In genomic region chr9:78029601-78030552, GRCh38 we compare ENCODE assay signal across 8 cellular contexts. TPM values are rescaled to one million over a fixed set of nuclear protein-coding genes. Genes with fewer than 3 reads are reported as not detected.
DNase-seq lines count a peak whose midpoint lies in the region; ATAC-seq, FAIRE-seq and TF ChIP-seq lines count a peak whose summit lies in the region.

No MANE protein-coding gene starts in this region.

- CTCF ChIA-PET in activated CD4-positive, alpha-beta T cell treated with anti-CD3 and anti-CD28 coated beads for 36 hours (lab: Charles Lee) = interaction anchor here (0.7 to 1.1 kb wide), 2 partner anchors 53 to 220 kb away, joined by 3 to 4 read pairs; no protein-coding TSS in a partner anchor

- H3K4me1 Mint-ChIP-seq in activated CD4-positive, alpha-beta T cell treated with anti-CD3 and anti-CD28 coated beads for 36 hours = peaks cover 48% of the 10 kb centered on the region

- H3K27me3 Mint-ChIP-seq in activated CD4-positive, alpha-beta T cell treated with anti-CD3 and anti-CD28 coated beads for 36 hours = no peaks in the 10 kb centered on the region

- H3K9ac ChIP-seq in kidney (ENCODE audit: low read length in 2 of 2) = peak overlapping the region; percentile 83 to 86

- TF ChIP-seq POLR2A in breast epithelium (IDR thresholded peaks at IDR 0.05) = no peak
- TF ChIP-seq POLR2A in spleen (IDR thresholded peaks at IDR 0.05) = no peak

- H3K4me3 ChIP-seq in breast epithelium (peak overlapping the region; percentile 79 to 93 (median 84)), kidney (ENCODE audit: low read length in 2 of 2) (peak overlapping the region; percentile 84 to 94), spleen (peak overlapping the region; percentile 45 to 79 (median 56))

- ATAC-seq in activated CD4-positive, alpha-beta T cell treated with anti-CD3 and anti-CD28 coated beads for 36 hours = peak; percentile 23

- peak overlapping the region; percentile 97 to 99 for H3K27ac ChIP-seq in breast epithelium
- peak overlapping the region; percentile 94 to 95 for H3K27ac ChIP-seq in kidney (ENCODE audit: low read depth in 2 of 2, low read length in 2 of 2)
- H3K27ac ChIP-seq in spleen = peak overlapping the region in 7 of 8 donors; percentile 86 to 94 (median 90)

- no peaks in the 10 kb centered on the region for H3K36me3 ChIP-seq in breast epithelium
- H3K36me3 ChIP-seq in kidney (ENCODE audit: control insufficient read depth in 1 of 2, insufficient read depth in 2 of 2, low read length in 2 of 2) = no peaks in the 10 kb centered on the region
- no peaks in the 10 kb centered on the region for H3K36me3 ChIP-seq in spleen

- TF ChIP-seq CTCF in breast epithelium (IDR thresholded peaks at IDR 0.05) (no peak), kidney (IDR thresholded peaks at IDR 0.05; ENCODE audit: borderline replicate concordance, extremely low read depth, insufficient read depth) (no peak), spleen (IDR thresholded peaks at IDR 0.05 in 8 of 11, conservative IDR thresholded peaks at IDR 0.05 in 3 of 11) (no peak)

- H3K9me3 ChIP-seq in breast epithelium = no peaks in the 10 kb centered on the region
- H3K9me3 ChIP-seq in kidney (ENCODE audit: control insufficient read depth in 1 of 2, low read length in 2 of 2) = no peaks in the 10 kb centered on the region
- H3K9me3 ChIP-seq in spleen = no peaks in the 10 kb centered on the region

- no peaks in the 10 kb centered on the region for H3K9me3 Mint-ChIP-seq in activated CD4-positive, alpha-beta T cell treated with anti-CD3 and anti-CD28 coated beads for 36 hours (ENCODE audit: low read depth)

- DNase-seq in activated CD4-positive, alpha-beta T cell treated with anti-CD3 and anti-CD28 coated beads for 36 hours = peak; percentile 40
- no peak for DNase-seq in activated CD4-positive, alpha-beta T cell treated with anti-CD3 and anti-CD28 coated beads, Interleukin-2, amount 50 U/mL, for 4 hours
- DNase-seq in RKO (ENCODE audit: low spot score) (peak; percentile 48), breast epithelium (ENCODE audit: low spot score in 2 of 2) (no peak), kidney (no peak), spleen (no peak), germinal center (ENCODE audit: low spot score) (no peak), D341Med (ENCODE audit: low spot score) (no peak)

- peak overlapping the region; percentile 89 for H3K27ac Mint-ChIP-seq in activated CD4-positive, alpha-beta T cell treated with anti-CD3 and anti-CD28 coated beads for 36 hours

- intact Hi-C loops in activated CD4-positive, alpha-beta T cell treated with anti-CD3 and anti-CD28 coated beads for 36 hours (cut with DNase I, micrococcal nuclease) = loop anchor here (1.0 to 10.0 kb wide), 11 partner anchors 19 to 1545 kb away; partner anchors contain the start of genes PSAT1 (in 2 of the 2), TLE4 (in 1 of the 2) and VPS13A (in 1 of the 2)
- intact Hi-C loops in breast epithelium (cut with DNase I; ENCODE audit: low total_unique reads) (no loop called here), kidney (cut with DNase I) (no loop called here), spleen (cut with DNase I; ENCODE audit: low total_unique reads) (no loop called here)

- FAIRE-seq in kidney (lab: Jason Lieb, UNC) = no peak

- H3K4me1 ChIP-seq in breast epithelium (peaks cover 0 to 27% of the 10 kb centered on the region in 2 donors), kidney (ENCODE audit: control insufficient read depth in 1 of 2, insufficient read depth in 1 of 2, low read depth in 1 of 2, low read length in 2 of 2) (peaks cover 12 to 16% of the 10 kb centered on the region in 2 donors), spleen (peaks cover 0 to 83% (median 42%) of the 10 kb centered on the region in 6 donors)

- POLR2A ChIA-PET in activated CD4-positive, alpha-beta T cell treated with anti-CD3 and anti-CD28 coated beads for 36 hours (lab: Charles Lee) = interaction anchor here (0.6 kb wide), 1 partner anchor 229 kb away, joined by 3 read pairs; no protein-coding TSS in a partner anchor

- no peaks in the 10 kb centered on the region for H3K36me3 Mint-ChIP-seq in activated CD4-positive, alpha-beta T cell treated with anti-CD3 and anti-CD28 coated beads for 36 hours (ENCODE audit: low read depth)

- H3K4me3 Mint-ChIP-seq in activated CD4-positive, alpha-beta T cell treated with anti-CD3 and anti-CD28 coated beads for 36 hours = peak overlapping the region; percentile 89

- WGBS in spleen, 5 donors = 7 to 20% (median 11%) methylated on average over 15 of the region's 15 CpGs

- H3K27me3 ChIP-seq in breast epithelium = no peaks in the 10 kb centered on the region
- H3K27me3 ChIP-seq in spleen (replicated peaks in 1 of 7) = peaks cover 0 to 49% (median 27%) of the 10 kb centered on the region in 7 donors

RNA-seq across cellular contexts. Expression of gene GNAQ, which starts 1.7 kb away (rescaled TPM):
- total RNA-seq in activated CD4-positive, alpha-beta T cell treated with anti-CD3 and anti-CD28 coated beads for 36 hours = 10 to 100 TPM; 22.8 to 24.7 TPM
- total RNA-seq in breast epithelium = 10 to 100 TPM; 39.0 to 49.3 (median 47.2) TPM
- total RNA-seq in kidney = 83.4 TPM
- polyA plus RNA-seq in kidney (ENCODE audit: insufficient read depth, low read depth, low replicate concordance) = 16.2 TPM
- total RNA-seq in spleen = 10 to 100 TPM; 21.0 to 52.3 (median 35.6) TPM
- 1 to 10 TPM; 4.4 to 5.6 (median 5.6) TPM for polyA plus RNA-seq in spleen

Comparison
In these comparisons a context has a peak if more than half of its experiments do, and no peak if none do; other contexts are left out.
1. DNase-seq: peak in activated CD4-positive, alpha-beta T cell treated with anti-CD3 and anti-CD28 coated beads for 36 hours (single experiment) and RKO (single experiment); none in activated CD4-positive, alpha-beta T cell treated with anti-CD3 and anti-CD28 coated beads, Interleukin-2, amount 50 U/mL, for 4 hours (0 of 2), breast epithelium (0 of 2), kidney (single experiment), spleen (single experiment), germinal center (single experiment) and D341Med (single experiment).
2. intact Hi-C loops: an anchor here in activated CD4-positive, alpha-beta T cell treated with anti-CD3 and anti-CD28 coated beads for 36 hours (1.0 to 10.0 kb wide); none called in breast epithelium, kidney and spleen.
3. Peak in every context shown above with its lines, with median percentiles within 50 percentile points of each other: H3K27ac ChIP-seq and H3K4me3 ChIP-seq.